Comparison of ENCODE assay signal across 23 cellular contexts in genomic region chr2:239685556-239685955, GRCh38.
DNase-seq lines count a peak whose midpoint lies in the region; TF ChIP-seq lines count a peak whose summit lies in the region.
"Had no signal": no experiment of that assay in that cellular context is flagged by ENCODE, and none has a peak within 500 bp of the region (broad histone marks: within the 10 kb centered on the region; RNA-seq: fewer than 3 reads in every experiment).

No MANE protein-coding gene starts in this region.

- H3K9me3 Mint-ChIP-seq in activated CD4-positive, alpha-beta memory T cell treated with anti-CD3 and anti-CD28 coated beads, Interleukin-2, amount 10 ng/mL, durations not matched to agents 7 days and 5 days, result no peaks in the 10 kb centered on the region
- H3K9me3 Mint-ChIP-seq in activated CD4-positive, alpha-beta memory T cell treated with anti-CD3 and anti-CD28 coated beads for 36 hours, result peaks cover 5% of the 10 kb centered on the region
- H3K9me3 Mint-ChIP-seq: CD4-positive, alpha-beta T cell had no signal

- H3K4ac ChIP-seq in neuronal stem cell (ENCODE audit: low read length), result no peak overlapping the region

- H3K79me1 ChIP-seq in neuronal stem cell (ENCODE audit: low read depth, low read length), result no peaks in the 10 kb centered on the region

- DNase-seq in activated CD4-positive, alpha-beta memory T cell treated with anti-CD3 and anti-CD28 coated beads, Interleukin-2, amount 10 ng/mL, durations not matched to agents 7 days and 5 days, result peak; percentile 9
- DNase-seq in activated CD4-positive, alpha-beta memory T cell treated with anti-CD3 and anti-CD28 coated beads for 36 hours, result no peak
- DNase-seq in ecto neural progenitor cell (ENCODE audit: low spot score), result peak; percentile 20
- no peak for DNase-seq in neuronal stem cell (ENCODE audit: low spot score)
- peak; percentile 27 for DNase-seq in ureter (ENCODE audit: low spot score)
- no peak for DNase-seq in NCI-H1436 (lab: John Stamatoyannopoulos, UW)
- no peak for DNase-seq in uterus
- DNase-seq in NCI-H1694 (lab: John Stamatoyannopoulos, UW), result no peak
- DNase-seq: ACHN, COR-L47, DMS79, GOT3, IMR-90, NCI-H1105, NCI-H2081, NCI-H2171, NCI-H345, NCI-H524, NCI-H774 had no signal

- H3K4me2 ChIP-seq in neuronal stem cell (ENCODE audit: insufficient read depth, low read length, poor library complexity, severe bottlenecking), result no peak overlapping the region
- H3K4me2 ChIP-seq: BLaER1, KMS-11 had no signal

- H3K14ac ChIP-seq in neuronal stem cell (ENCODE audit: low read length), result no peak overlapping the region

- H3K27ac Mint-ChIP-seq in activated CD4-positive, alpha-beta memory T cell treated with anti-CD3 and anti-CD28 coated beads, Interleukin-2, amount 10 ng/mL, durations not matched to agents 7 days and 5 days, result no peak overlapping the region
- no peak overlapping the region for H3K27ac Mint-ChIP-seq in activated CD4-positive, alpha-beta memory T cell treated with anti-CD3 and anti-CD28 coated beads for 36 hours
- H3K27ac Mint-ChIP-seq: CD4-positive, alpha-beta T cell had no signal

- no peak overlapping the region for H3K4me3 Mint-ChIP-seq in activated CD4-positive, alpha-beta memory T cell treated with anti-CD3 and anti-CD28 coated beads, Interleukin-2, amount 10 ng/mL, durations not matched to agents 7 days and 5 days
- H3K4me3 Mint-ChIP-seq in activated CD4-positive, alpha-beta memory T cell treated with anti-CD3 and anti-CD28 coated beads for 36 hours, result no peak overlapping the region
- H3K4me3 Mint-ChIP-seq: CD4-positive, alpha-beta T cell had no signal

- no peak overlapping the region for H2AK5ac ChIP-seq in neuronal stem cell (ENCODE audit: low read depth, low read length)

- H3K36me3 Mint-ChIP-seq in activated CD4-positive, alpha-beta memory T cell treated with anti-CD3 and anti-CD28 coated beads, Interleukin-2, amount 10 ng/mL, durations not matched to agents 7 days and 5 days (ENCODE audit: low read depth), result no peaks in the 10 kb centered on the region
- no peaks in the 10 kb centered on the region for H3K36me3 Mint-ChIP-seq in activated CD4-positive, alpha-beta memory T cell treated with anti-CD3 and anti-CD28 coated beads for 36 hours

- H3K18ac ChIP-seq in neuronal stem cell (ENCODE audit: low read length), result peak overlapping the region; percentile 11

- intact Hi-C loops in activated CD4-positive, alpha-beta memory T cell treated with anti-CD3 and anti-CD28 coated beads for 36 hours (cut with micrococcal nuclease), result no loop called here
- intact Hi-C loops in uterus (cut with DNase I; ENCODE audit: low total_unique reads), result no loop called here

- H3K9me3 ChIP-seq in neuronal stem cell (replicated peaks in 1 of 2; ENCODE audit: control insufficient read depth in 2 of 2, insufficient read depth in 1 of 2, low read depth in 1 of 2, low read length in 2 of 2), result peaks cover 0 to 2% of the 10 kb centered on the region in 2 donors
- no peaks in the 10 kb centered on the region for H3K9me3 ChIP-seq in uterus

- no peak overlapping the region for H2BK12ac ChIP-seq in neuronal stem cell (ENCODE audit: low read length)

- TF ChIP-seq CTCF in uterus (IDR thresholded peaks at IDR 0.05), result no peak

- H4K8ac ChIP-seq in neuronal stem cell (ENCODE audit: low read depth, low read length), result no peak overlapping the region

- no peak overlapping the region for H3K9ac ChIP-seq in neuronal stem cell (ENCODE audit: low read depth, low read length, poor library complexity)
- H3K9ac ChIP-seq: BLaER1, KMS-11 had no signal

- H3K36me3 ChIP-seq in neuronal stem cell (replicated peaks in 1 of 2; ENCODE audit: control insufficient read depth in 2 of 2, insufficient read depth in 2 of 2, low read length in 2 of 2), result no peaks in the 10 kb centered on the region
- no peaks in the 10 kb centered on the region for H3K36me3 ChIP-seq in uterus
- H3K36me3 ChIP-seq: BLaER1 had no signal

- H2BK15ac ChIP-seq in neuronal stem cell (ENCODE audit: low read length), result no peak overlapping the region

- H4K91ac ChIP-seq in neuronal stem cell (ENCODE audit: low read depth, low read length, poor library complexity), result no peak overlapping the region

- no peak overlapping the region for H2BK5ac ChIP-seq in neuronal stem cell (ENCODE audit: low read length)

- H3K27ac ChIP-seq in neuronal stem cell (replicated peaks; ENCODE audit: low read length) (no peak overlapping the region), uterus (no peak overlapping the region)
- H3K27ac ChIP-seq: 22Rv1, BLaER1, KMS-11 had no signal

- H3K27me3 ChIP-seq in neuronal stem cell (ENCODE audit: control insufficient read depth in 3 of 3, insufficient read depth in 3 of 3, low read depth in 1 of 3, low read length in 3 of 3) (peaks cover 0 to 3% (median 0%) of the 10 kb centered on the region in 3 experiments), uterus (no peaks in the 10 kb centered on the region)
- H3K27me3 ChIP-seq: BLaER1 had no signal

- H2AFZ ChIP-seq in neuronal stem cell (ENCODE audit: low read length), result no peak overlapping the region

- no peak overlapping the region for H3K23ac ChIP-seq in neuronal stem cell (ENCODE audit: low read depth, low read length, poor library complexity)

- TF ChIP-seq POLR2A in uterus (IDR thresholded peaks at IDR 0.05), result no peak

- peak overlapping the region in 1 of 2 donors; percentile 52 for H3K4me3 ChIP-seq in neuronal stem cell (ENCODE audit: low read length in 2 of 2)
- H3K4me3 ChIP-seq in uterus, result no peak overlapping the region
- H3K4me3 ChIP-seq: BLaER1 had no signal

- CTCF ChIA-PET in activated CD4-positive, alpha-beta memory T cell treated with anti-CD3 and anti-CD28 coated beads, Interleukin-2, amount 10 ng/mL, durations not matched to agents 7 days and 5 days (lab: Charles Lee), result no interaction called here
- CTCF ChIA-PET in activated CD4-positive, alpha-beta memory T cell treated with anti-CD3 and anti-CD28 coated beads for 36 hours (lab: Charles Lee), result no interaction called here

- no peaks in the 10 kb centered on the region for H3K4me1 ChIP-seq in neuronal stem cell (ENCODE audit: control insufficient read depth in 2 of 2, insufficient read depth in 1 of 2, low read depth in 1 of 2, low read length in 2 of 2)
- no peaks in the 10 kb centered on the region for H3K4me1 ChIP-seq in uterus

- no CpG with 5 or more reads among the region's 8 CpGs for WGBS in neuronal stem cell (ENCODE audit: extremely low coverage in 2 of 2, insufficient read length in 2 of 2, insufficient replicate concordance in 1 of 2), 2 donors

- POLR2A ChIA-PET in activated CD4-positive, alpha-beta memory T cell treated with anti-CD3 and anti-CD28 coated beads, Interleukin-2, amount 10 ng/mL, durations not matched to agents 7 days and 5 days (lab: Charles Lee), result no interaction called here
- POLR2A ChIA-PET in activated CD4-positive, alpha-beta memory T cell treated with anti-CD3 and anti-CD28 coated beads for 36 hours (lab: Charles Lee), result no interaction called here

- peaks cover 39% of the 10 kb centered on the region for H3K27me3 Mint-ChIP-seq in activated CD4-positive, alpha-beta memory T cell treated with anti-CD3 and anti-CD28 coated beads, Interleukin-2, amount 10 ng/mL, durations not matched to agents 7 days and 5 days
- H3K27me3 Mint-ChIP-seq in activated CD4-positive, alpha-beta memory T cell treated with anti-CD3 and anti-CD28 coated beads for 36 hours, result peaks cover 20% of the 10 kb centered on the region

- H3K4me1 Mint-ChIP-seq in activated CD4-positive, alpha-beta memory T cell treated with anti-CD3 and anti-CD28 coated beads, Interleukin-2, amount 10 ng/mL, durations not matched to agents 7 days and 5 days, result no peaks in the 10 kb centered on the region
- H3K4me1 Mint-ChIP-seq in activated CD4-positive, alpha-beta memory T cell treated with anti-CD3 and anti-CD28 coated beads for 36 hours (ENCODE audit: low read depth), result no peaks in the 10 kb centered on the region

- H2BK120ac ChIP-seq in neuronal stem cell (ENCODE audit: low read depth, low read length), result no peak overlapping the region

Comparison
In these comparisons a context has a peak if more than half of its experiments do, and no peak if none do; other contexts are left out.
1. DNase-seq: peak in activated CD4-positive, alpha-beta memory T cell treated with anti-CD3 and anti-CD28 coated beads, Interleukin-2, amount 10 ng/mL, durations not matched to agents 7 days and 5 days (single experiment), ecto neural progenitor cell (single experiment) and ureter (single experiment); none in activated CD4-positive, alpha-beta memory T cell treated with anti-CD3 and anti-CD28 coated beads for 36 hours (single experiment), neuronal stem cell (single experiment), NCI-H1436 (single experiment), uterus (0 of 2) and NCI-H1694 (single experiment).